ENCODE assay signal across 20 cellular contexts in the genomic region with DNA sequence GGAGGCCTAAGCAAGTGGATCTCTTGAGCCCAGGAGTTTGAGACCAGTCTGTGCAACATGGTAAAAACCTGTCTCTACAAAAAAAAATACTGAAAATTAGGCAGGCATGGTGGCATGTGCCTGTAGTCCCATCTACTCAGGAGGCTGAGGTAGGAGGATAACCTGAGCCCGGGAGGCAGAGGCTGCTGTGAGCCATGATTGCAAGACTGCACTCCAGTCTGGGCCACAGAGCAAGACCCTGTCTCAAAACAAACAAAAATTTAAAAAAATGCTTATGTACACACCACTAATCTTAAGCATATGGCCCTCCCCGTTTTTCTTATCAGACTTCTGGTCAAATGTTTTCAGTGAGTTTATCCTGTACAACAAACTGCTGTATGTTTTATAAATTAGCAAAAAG. TPM values are rescaled to one million over a fixed set of nuclear protein-coding genes. Genes with fewer than 3 reads are reported as not detected.
DNase-seq lines count a peak whose midpoint lies in the region; ATAC-seq and TF ChIP-seq lines count a peak whose summit lies in the region.
"Had no signal": no experiment of that assay in that cellular context is flagged by ENCODE, and none has a peak within 500 bp of the region (broad histone marks: within the 10 kb centered on the region; RNA-seq: fewer than 3 reads in every experiment).

No MANE protein-coding gene starts in this region.

- DNase-seq in CD4-positive, CD25-positive, alpha-beta regulatory T cell = no peak
- DNase-seq in PC-9 = no peak
- no peak for DNase-seq in neural crest cell (ENCODE audit: low read depth, low spot score)
- no peak for DNase-seq in GDM1 (lab: John Stamatoyannopoulos, UW)
- no peak for DNase-seq in superior temporal gyrus (ENCODE audit: extremely low spot score)
- DNase-seq in stimulated activated CD4-positive, alpha-beta T cell treated with anti-CD3 and anti-CD28 coated beads, Interleukin-4, amount 100 ng/mL, for 4 hours = no peak
- DNase-seq: C1 segment of cervical spinal cord; COR-L47; DMS153; EL; GOT3; NCI-H1417 treated with DMSO at 0.1 percent for 48 hours; NCI-H2029; NCI-H2171; NCI-H446; NCI-H69; NK-92 treated with Interleukin-12 subunit alpha and Interleukin-12 subunit beta, amount 100 ng/mL, for 24 hours had no signal

- TF ChIP-seq CTCF in PC-9 (conservative IDR thresholded peaks at IDR 0.05) (no peak), brain (conservative IDR thresholded peaks at IDR 0.05) (no peak), neural crest cell (conservative IDR thresholded peaks at IDR 0.05) (no peak)

- H3K4me1 ChIP-seq in CD4-positive, CD25-positive, alpha-beta regulatory T cell (ENCODE audit: control insufficient read depth, insufficient read depth, low read length, poor library complexity, severe bottlenecking) = peaks cover 22% of the 10 kb centered on the region
- peaks cover 23% of the 10 kb centered on the region for H3K4me1 ChIP-seq in PC-9 (replicated peaks; ENCODE audit: insufficient read depth)

- H3K79me2 ChIP-seq in PC-9 (ENCODE audit: low read depth) = peaks cover 31% of the 10 kb centered on the region

- CTCF ChIA-PET in PC-9 (lab: Charles Lee) = no interaction called here

- no peak overlapping the region for H3K4me3 ChIP-seq in CD4-positive, CD25-positive, alpha-beta regulatory T cell (ENCODE audit: low read depth, low read length)
- H3K4me3 ChIP-seq in PC-9 = no peak overlapping the region
- H3K4me3 ChIP-seq: A549 had no signal

- peak overlapping the region in 1 of 3 donors; percentile 4 for H3K27ac Mint-ChIP-seq in CD4-positive, CD25-positive, alpha-beta regulatory T cell
- peak overlapping the region in 1 of 5 experiments; percentile 71 for H3K27ac Mint-ChIP-seq in brain
- H3K27ac Mint-ChIP-seq in neural crest cell (ENCODE audit: unreplicated experiment) = no peak overlapping the region

- H3K9me2 ChIP-seq in PC-9 (ENCODE audit: insufficient read depth) = no peaks in the 10 kb centered on the region

- no TSS peak for BruUV-seq in PC-9 (replicated peaks; lab: Mats Ljungman, UMichigan)

- H3K4me1 Mint-ChIP-seq in CD4-positive, CD25-positive, alpha-beta regulatory T cell = peaks cover 35 to 46% (median 39%) of the 10 kb centered on the region in 4 donors
- peaks cover 38% of the 10 kb centered on the region for H3K4me1 Mint-ChIP-seq in brain
- peaks cover 40% of the 10 kb centered on the region for H3K4me1 Mint-ChIP-seq in neural crest cell

- H3K36me3 Mint-ChIP-seq in CD4-positive, CD25-positive, alpha-beta regulatory T cell = no peaks in the 10 kb centered on the region
- H3K36me3 Mint-ChIP-seq in brain (peaks cover 4% of the 10 kb centered on the region), neural crest cell (ENCODE audit: low read depth) (no peaks in the 10 kb centered on the region)

- no peaks in the 10 kb centered on the region for H3K36me3 ChIP-seq in CD4-positive, CD25-positive, alpha-beta regulatory T cell (ENCODE audit: control insufficient read depth, insufficient read depth, low read length)
- peaks cover 3% of the 10 kb centered on the region; the same call in 1 of the 2 replicates for H3K36me3 ChIP-seq in PC-9 (ENCODE audit: low read depth)

- H3K27me3 ChIP-seq in CD4-positive, CD25-positive, alpha-beta regulatory T cell (ENCODE audit: control insufficient read depth, insufficient read depth, low read length) = no peaks in the 10 kb centered on the region
- H3K27me3 ChIP-seq in PC-9 (ENCODE audit: insufficient read depth, low read depth) = no peaks in the 10 kb centered on the region

- no peak overlapping the region for H3K27ac ChIP-seq in CD4-positive, CD25-positive, alpha-beta regulatory T cell (ENCODE audit: insufficient read depth, low read length, poor library complexity, severe bottlenecking)
- peak overlapping the region; percentile 90; the same call in 1 of the 2 replicates for H3K27ac ChIP-seq in PC-9

- H4K20me1 ChIP-seq in PC-9 (ENCODE audit: insufficient read depth) = peaks cover 8% of the 10 kb centered on the region

- peaks cover 0 to 5% (median 3%) of the 10 kb centered on the region in 7 donors for H3K9me3 Mint-ChIP-seq in CD4-positive, CD25-positive, alpha-beta regulatory T cell
- H3K9me3 Mint-ChIP-seq in brain (peaks cover 0 to 3% (median 0%) of the 10 kb centered on the region in 5 experiments), neural crest cell (peaks cover 3% of the 10 kb centered on the region)

- peaks cover 0 to 7% of the 10 kb centered on the region in 2 experiments for H3K9me3 ChIP-seq in CD4-positive, CD25-positive, alpha-beta regulatory T cell (ENCODE audit: control insufficient read depth in 2 of 2, low read length in 2 of 2)
- no peaks in the 10 kb centered on the region for H3K9me3 ChIP-seq in PC-9 (ENCODE audit: insufficient read depth, low read depth)
- H3K9me3 ChIP-seq: A549 had no signal

- no peak overlapping the region for H2AFZ ChIP-seq in PC-9

- peaks cover 4% of the 10 kb centered on the region for H3K27me3 Mint-ChIP-seq in CD4-positive, CD25-positive, alpha-beta regulatory T cell
- H3K27me3 Mint-ChIP-seq in brain (peaks cover 11% of the 10 kb centered on the region), neural crest cell (ENCODE audit: low read depth) (peaks cover 4% of the 10 kb centered on the region)

- ATAC-seq in CD4-positive, CD25-positive, alpha-beta regulatory T cell (ENCODE audit: low read depth in 2 of 2) = no peak
- ATAC-seq in HG03039 (IDR thresholded peaks at IDR 0.05; ENCODE audit: unreplicated experiment) = no peak
- ATAC-seq: A549 had no signal

- H3F3A ChIP-seq in PC-9 (ENCODE audit: insufficient read depth, low read depth) = peaks cover 15% of the 10 kb centered on the region

- intact Hi-C loops in PC-9 (cut with micrococcal nuclease; ENCODE audit: unreplicated experiment) = no loop called here

- H3K4me2 ChIP-seq in PC-9 = no peak overlapping the region

- POLR2A ChIA-PET in PC-9 (lab: Charles Lee; ENCODE audit: unreplicated experiment) = no interaction called here

- peak overlapping the region in 3 of 4 donors; percentile 32 to 85 (median 34) for H3K4me3 Mint-ChIP-seq in CD4-positive, CD25-positive, alpha-beta regulatory T cell
- H3K4me3 Mint-ChIP-seq in brain (peak overlapping the region in 4 of 5 experiments; percentile 5 to 79 (median 22)), neural crest cell (peak overlapping the region; percentile 44)

RNA-seq across cellular contexts. Expression of gene GNPNAT1, which starts 1.7 kb away (rescaled TPM):
- total RNA-seq in CD4-positive, CD25-positive, alpha-beta regulatory T cell = 7.9 TPM
- 10 to 100 TPM; 13.7 to 14.2 (median 13.9) TPM for polyA plus RNA-seq in CD4-positive, CD25-positive, alpha-beta regulatory T cell
- total RNA-seq in PC-9 (2021) (43.2 and 45.2 TPM in 2 replicates), neural crest cell (27.7 and 27.9 TPM in 2 replicates)
- 13.5 TPM for polyA plus RNA-seq in brain (ENCODE audit: insufficient read depth, low read depth, low replicate concordance)
